In genomic region chr9:105246656-105247162, GRCh38 we compare ENCODE assay signal across 11 cellular contexts. TPM values are rescaled to one million over a fixed set of nuclear protein-coding genes. Genes with fewer than 3 reads are reported as not detected.
DNase-seq lines count a peak whose midpoint lies in the region; ATAC-seq, FAIRE-seq and TF ChIP-seq lines count a peak whose summit lies in the region.
"Had no signal": no experiment of that assay in that cellular context is flagged by ENCODE, and none has a peak within 500 bp of the region (broad histone marks: within the 10 kb centered on the region; RNA-seq: fewer than 3 reads in every experiment).

No MANE protein-coding gene starts in this region.

- peak overlapping the region; percentile 85 for H3K4me3 ChIP-seq in lower lobe of right lung

- intact Hi-C loops in natural killer cell (cut with micrococcal nuclease) (loop anchor here (10.0 kb wide), 1 partner anchor 1152 kb away; the partner anchor contains the start of gene SMC2), lower lobe of right lung (cut with DNase I) (no loop called here)

- no peak overlapping the region for H3K27ac Mint-ChIP-seq in natural killer cell
- H3K27ac Mint-ChIP-seq in natural killer cell treated with Interleukin-12 subunit alpha and Interleukin-12 subunit beta and Interleukin-15 and Interleukin-18, amount 100 ng/mL, for 72 hours = no peak overlapping the region
- no peak overlapping the region for H3K27ac Mint-ChIP-seq in immature natural killer cell
- H3K27ac Mint-ChIP-seq: stimulated activated effector memory CD8-positive, alpha-beta T cell treated with anti-CD3 and anti-CD28 coated beads, Interleukin-12 subunit alpha, Interleukin-12 subunit beta, amount 100 ng/mL, for 72 hours had no signal

- no peaks in the 10 kb centered on the region for H3K27me3 ChIP-seq in lower lobe of right lung (ENCODE audit: low read depth)
- H3K27me3 ChIP-seq: brain microvascular endothelial cell, sigmoid colon had no signal

- no peak for TF ChIP-seq CTCF in natural killer cell (IDR thresholded peaks at IDR 0.05)
- TF ChIP-seq CTCF in lower lobe of right lung (IDR thresholded peaks at IDR 0.05) = no peak

- DNase-seq in natural killer cell = no peak
- DNase-seq in natural killer cell treated with Interleukin-12 subunit alpha and Interleukin-12 subunit beta and Interleukin-15 and Interleukin-18, amount 100 ng/mL, for 72 hours (ENCODE audit: low spot score) = no peak
- DNase-seq in astrocyte of the hippocampus (ENCODE audit: low read depth, low spot score) = peak; percentile 11
- DNase-seq in lower lobe of right lung = no peak
- no peak for DNase-seq in frontal cortex (ENCODE audit: low spot score in 2 of 2)
- no peak for DNase-seq in immature natural killer cell
- DNase-seq: brain microvascular endothelial cell, sigmoid colon had no signal

- H3K9me3 Mint-ChIP-seq in natural killer cell = no peaks in the 10 kb centered on the region
- H3K9me3 Mint-ChIP-seq in natural killer cell treated with Interleukin-12 subunit alpha and Interleukin-12 subunit beta and Interleukin-15 and Interleukin-18, amount 100 ng/mL, for 72 hours = no peaks in the 10 kb centered on the region
- H3K9me3 Mint-ChIP-seq in immature natural killer cell = no peaks in the 10 kb centered on the region
- H3K9me3 Mint-ChIP-seq: stimulated activated effector memory CD8-positive, alpha-beta T cell treated with anti-CD3 and anti-CD28 coated beads, Interleukin-12 subunit alpha, Interleukin-12 subunit beta, amount 100 ng/mL, for 72 hours had no signal

- peak overlapping the region; percentile 95 for H3K4me3 Mint-ChIP-seq in natural killer cell
- H3K4me3 Mint-ChIP-seq in natural killer cell treated with Interleukin-12 subunit alpha and Interleukin-12 subunit beta and Interleukin-15 and Interleukin-18, amount 100 ng/mL, for 72 hours = no peak overlapping the region
- peak overlapping the region in 2 of 5 donors; percentile 3 to 91 for H3K4me3 Mint-ChIP-seq in immature natural killer cell

- no peaks in the 10 kb centered on the region for H3K9me3 ChIP-seq in lower lobe of right lung
- H3K9me3 ChIP-seq: sigmoid colon had no signal

- peaks cover 34% of the 10 kb centered on the region for H3K4me1 ChIP-seq in lower lobe of right lung

- H3K36me3 ChIP-seq in lower lobe of right lung = no peaks in the 10 kb centered on the region
- H3K36me3 ChIP-seq: brain microvascular endothelial cell, sigmoid colon had no signal

- peaks cover 29 to 36% of the 10 kb centered on the region in 2 donors for H3K4me1 Mint-ChIP-seq in natural killer cell
- H3K4me1 Mint-ChIP-seq in natural killer cell treated with Interleukin-12 subunit alpha and Interleukin-12 subunit beta and Interleukin-15 and Interleukin-18, amount 100 ng/mL, for 72 hours (ENCODE audit: low read depth in 2 of 2) = peaks cover 17 to 21% of the 10 kb centered on the region in 2 donors
- peaks cover 23 to 38% of the 10 kb centered on the region in 2 donors for H3K4me1 Mint-ChIP-seq in immature natural killer cell

- no peak for ATAC-seq in natural killer cell
- no peak for ATAC-seq in natural killer cell treated with Interleukin-12 subunit alpha and Interleukin-12 subunit beta and Interleukin-15 and Interleukin-18, amount 100 ng/mL, for 72 hours
- no peak for ATAC-seq in lower lobe of right lung
- no peak for ATAC-seq in GM19463 (IDR thresholded peaks at IDR 0.05; ENCODE audit: unreplicated experiment)
- no peak for ATAC-seq in HG03439 (IDR thresholded peaks at IDR 0.05; ENCODE audit: unreplicated experiment)
- ATAC-seq: stimulated activated effector memory CD8-positive, alpha-beta T cell treated with anti-CD3 and anti-CD28 coated beads, Interleukin-12 subunit alpha, Interleukin-12 subunit beta, amount 100 ng/mL, for 72 hours had no signal

- H3K27me3 Mint-ChIP-seq in natural killer cell (ENCODE audit: low read depth in 2 of 2) (peaks cover 4 to 13% of the 10 kb centered on the region in 2 donors), immature natural killer cell (ENCODE audit: low read depth in 3 of 3) (peaks cover 0 to 8% (median 2%) of the 10 kb centered on the region in 3 donors)
- H3K27me3 Mint-ChIP-seq in natural killer cell treated with Interleukin-12 subunit alpha and Interleukin-12 subunit beta and Interleukin-15 and Interleukin-18, amount 100 ng/mL, for 72 hours = peaks cover 11 to 15% of the 10 kb centered on the region in 2 donors

- H3K36me3 Mint-ChIP-seq in natural killer cell (no peaks in the 10 kb centered on the region), immature natural killer cell (no peaks in the 10 kb centered on the region)
- no peaks in the 10 kb centered on the region for H3K36me3 Mint-ChIP-seq in natural killer cell treated with Interleukin-12 subunit alpha and Interleukin-12 subunit beta and Interleukin-15 and Interleukin-18, amount 100 ng/mL, for 72 hours
- H3K36me3 Mint-ChIP-seq: stimulated activated effector memory CD8-positive, alpha-beta T cell treated with anti-CD3 and anti-CD28 coated beads, Interleukin-12 subunit alpha, Interleukin-12 subunit beta, amount 100 ng/mL, for 72 hours had no signal

- FAIRE-seq in frontal cortex (lab: Jason Lieb, UNC) = no peak

- no peak overlapping the region for H3K27ac ChIP-seq in lower lobe of right lung
- H3K27ac ChIP-seq: brain microvascular endothelial cell had no signal

RNA-seq across cellular contexts. Expression of gene SLC44A1, which starts 2.3 kb away (rescaled TPM):
- 1 to 10 TPM; 7.1 to 8.3 (median 7.9) TPM for total RNA-seq in natural killer cell
- 1 to 10 TPM; 6.5 to 8.4 TPM for total RNA-seq in natural killer cell treated with Interleukin-12 subunit alpha and Interleukin-12 subunit beta and Interleukin-15 and Interleukin-18, amount 100 ng/mL, for 72 hours
- 55.2 TPM for total RNA-seq in lower lobe of right lung
- total RNA-seq in frontal cortex = 38.7 TPM
- polyA plus RNA-seq in immature natural killer cell = 10 to 100 TPM; 13.1 to 30.9 (median 25.0) TPM
